In the genomic region with DNA sequence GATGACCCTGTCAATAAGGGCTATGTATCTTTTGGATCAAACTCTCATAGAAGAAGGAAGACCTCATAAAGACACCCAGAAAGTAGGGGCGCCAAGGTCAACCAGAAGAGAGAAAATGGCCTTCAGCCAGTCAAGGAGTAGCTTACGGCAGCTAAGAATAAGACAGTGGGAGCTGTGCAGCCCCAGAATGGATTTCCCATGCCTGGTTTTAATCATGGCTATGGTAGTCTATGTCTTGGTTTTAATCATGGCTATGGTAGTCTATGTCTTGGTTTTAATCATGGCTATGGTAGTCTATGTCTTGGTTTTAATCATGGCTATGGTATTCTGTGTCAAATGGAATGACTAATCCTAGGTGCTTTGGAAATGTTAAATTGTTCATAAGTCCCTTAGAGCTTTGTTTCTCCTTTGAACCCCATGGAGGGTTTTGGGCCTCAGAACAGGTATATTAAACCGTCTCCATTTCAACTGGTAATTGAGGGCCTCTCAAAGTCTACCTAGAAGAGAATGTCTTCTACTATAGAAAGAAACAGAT, we compare ENCODE assay signal across 16 cellular contexts.
DNase-seq lines count a peak whose midpoint lies in the region; ATAC-seq lines count a peak whose summit lies in the region.
"Had no signal": no experiment of that assay in that cellular context is flagged by ENCODE, and none has a peak within 500 bp of the region (broad histone marks: within the 10 kb centered on the region; RNA-seq: fewer than 3 reads in every experiment).

No MANE protein-coding gene starts in this region.

- ATAC-seq in activated CD4-positive, alpha-beta T cell treated with anti-CD3 and anti-CD28 coated beads for 36 hours: peak; percentile 79
- peak; percentile 75 to 97 for ATAC-seq in activated naive CD4-positive, alpha-beta T cell treated with anti-CD3 and anti-CD28 coated beads, Interleukin-2, amount 50 U/mL, for 72 hours
- ATAC-seq in activated T-helper 17 cell treated with anti-CD3 and anti-CD28 coated beads, Interleukin-2, amount 50 U/mL, for 72 hours (replicated peaks): peak; percentile 52
- ATAC-seq in stimulated activated effector memory CD8-positive, alpha-beta T cell treated with anti-CD3 and anti-CD28 coated beads, Interleukin-12 subunit alpha, Interleukin-12 subunit beta, amount 100 ng/mL, for 72 hours: peak; percentile 67
- ATAC-seq: A549, GM23338 had no signal

- no peaks in the 10 kb centered on the region for H3K9me3 Mint-ChIP-seq in activated CD4-positive, alpha-beta T cell treated with anti-CD3 and anti-CD28 coated beads for 36 hours (ENCODE audit: low read depth)
- H3K9me3 Mint-ChIP-seq in activated CD4-positive, alpha-beta T cell treated with anti-CD3 and anti-CD28 coated beads, Interleukin-2, amount 10 ng/mL, durations not matched to agents 7 days and 5 days: peaks cover 13% of the 10 kb centered on the region
- peaks cover 0 to 18% of the 10 kb centered on the region in 2 donors for H3K9me3 Mint-ChIP-seq in activated naive CD4-positive, alpha-beta T cell treated with anti-CD3 and anti-CD28 coated beads, Interleukin-2, amount 50 U/mL, for 72 hours
- H3K9me3 Mint-ChIP-seq in activated T-helper 17 cell treated with anti-CD3 and anti-CD28 coated beads, Interleukin-2, amount 50 U/mL, for 72 hours: no peaks in the 10 kb centered on the region
- H3K9me3 Mint-ChIP-seq in stimulated activated effector memory CD8-positive, alpha-beta T cell treated with anti-CD3 and anti-CD28 coated beads, Interleukin-12 subunit alpha, Interleukin-12 subunit beta, amount 100 ng/mL, for 72 hours: no peaks in the 10 kb centered on the region
- H3K9me3 Mint-ChIP-seq: CD4-positive, alpha-beta T cell; GM23338 had no signal

- peaks cover 6% of the 10 kb centered on the region for H3K36me3 Mint-ChIP-seq in activated CD4-positive, alpha-beta T cell treated with anti-CD3 and anti-CD28 coated beads for 36 hours (ENCODE audit: low read depth)
- peaks cover 40% of the 10 kb centered on the region for H3K36me3 Mint-ChIP-seq in activated CD4-positive, alpha-beta T cell treated with anti-CD3 and anti-CD28 coated beads, Interleukin-2, amount 10 ng/mL, durations not matched to agents 7 days and 5 days (ENCODE audit: low read depth)
- peaks cover 13 to 17% of the 10 kb centered on the region in 2 donors for H3K36me3 Mint-ChIP-seq in activated naive CD4-positive, alpha-beta T cell treated with anti-CD3 and anti-CD28 coated beads, Interleukin-2, amount 50 U/mL, for 72 hours
- H3K36me3 Mint-ChIP-seq in activated T-helper 17 cell treated with anti-CD3 and anti-CD28 coated beads, Interleukin-2, amount 50 U/mL, for 72 hours (ENCODE audit: low read depth): no peaks in the 10 kb centered on the region
- H3K36me3 Mint-ChIP-seq in stimulated activated effector memory CD8-positive, alpha-beta T cell treated with anti-CD3 and anti-CD28 coated beads, Interleukin-12 subunit alpha, Interleukin-12 subunit beta, amount 100 ng/mL, for 72 hours: no peaks in the 10 kb centered on the region

- H3K4me3 Mint-ChIP-seq in activated CD4-positive, alpha-beta T cell treated with anti-CD3 and anti-CD28 coated beads for 36 hours: no peak overlapping the region
- no peak overlapping the region for H3K4me3 Mint-ChIP-seq in activated CD4-positive, alpha-beta T cell treated with anti-CD3 and anti-CD28 coated beads, Interleukin-2, amount 10 ng/mL, durations not matched to agents 7 days and 5 days
- no peak overlapping the region for H3K4me3 Mint-ChIP-seq in activated T-helper 17 cell treated with anti-CD3 and anti-CD28 coated beads, Interleukin-2, amount 50 U/mL, for 72 hours
- no peak overlapping the region for H3K4me3 Mint-ChIP-seq in stimulated activated effector memory CD8-positive, alpha-beta T cell treated with anti-CD3 and anti-CD28 coated beads, Interleukin-12 subunit alpha, Interleukin-12 subunit beta, amount 100 ng/mL, for 72 hours
- H3K4me3 Mint-ChIP-seq: CD4-positive, alpha-beta T cell; GM23338 had no signal

- no peak overlapping the region for H3K27ac Mint-ChIP-seq in activated CD4-positive, alpha-beta T cell treated with anti-CD3 and anti-CD28 coated beads for 36 hours
- no peak overlapping the region for H3K27ac Mint-ChIP-seq in activated CD4-positive, alpha-beta T cell treated with anti-CD3 and anti-CD28 coated beads, Interleukin-2, amount 10 ng/mL, durations not matched to agents 7 days and 5 days
- no peak overlapping the region for H3K27ac Mint-ChIP-seq in activated naive CD4-positive, alpha-beta T cell treated with anti-CD3 and anti-CD28 coated beads, Interleukin-2, amount 50 U/mL, for 72 hours
- H3K27ac Mint-ChIP-seq in activated T-helper 17 cell treated with anti-CD3 and anti-CD28 coated beads, Interleukin-2, amount 50 U/mL, for 72 hours: no peak overlapping the region
- H3K27ac Mint-ChIP-seq in stimulated activated effector memory CD8-positive, alpha-beta T cell treated with anti-CD3 and anti-CD28 coated beads, Interleukin-12 subunit alpha, Interleukin-12 subunit beta, amount 100 ng/mL, for 72 hours: no peak overlapping the region
- H3K27ac Mint-ChIP-seq: CD4-positive, alpha-beta T cell; GM23338 had no signal

- CTCF ChIA-PET in activated CD4-positive, alpha-beta T cell treated with anti-CD3 and anti-CD28 coated beads for 36 hours (lab: Charles Lee): interaction anchor here (0.8 to 1.3 kb wide), 2 partner anchors 11 to 14 kb away, joined by 3 read pairs; no protein-coding TSS in a partner anchor
- CTCF ChIA-PET in activated CD4-positive, alpha-beta T cell treated with anti-CD3 and anti-CD28 coated beads, Interleukin-2, amount 10 ng/mL, durations not matched to agents 7 days and 5 days (lab: Charles Lee): interaction anchor here (1.5 kb wide), 2 partner anchors 10 to 38 kb away, joined by 3 read pairs; no protein-coding TSS in a partner anchor

- H3K27me3 Mint-ChIP-seq in activated CD4-positive, alpha-beta T cell treated with anti-CD3 and anti-CD28 coated beads for 36 hours: no peaks in the 10 kb centered on the region
- H3K27me3 Mint-ChIP-seq in activated CD4-positive, alpha-beta T cell treated with anti-CD3 and anti-CD28 coated beads, Interleukin-2, amount 10 ng/mL, durations not matched to agents 7 days and 5 days: no peaks in the 10 kb centered on the region
- H3K27me3 Mint-ChIP-seq in activated T-helper 17 cell treated with anti-CD3 and anti-CD28 coated beads, Interleukin-2, amount 50 U/mL, for 72 hours: no peaks in the 10 kb centered on the region
- H3K27me3 Mint-ChIP-seq: CD4-positive, alpha-beta T cell had no signal

- POLR2A ChIA-PET in activated CD4-positive, alpha-beta T cell treated with anti-CD3 and anti-CD28 coated beads for 36 hours (lab: Charles Lee): no interaction called here
- POLR2A ChIA-PET in activated CD4-positive, alpha-beta T cell treated with anti-CD3 and anti-CD28 coated beads, Interleukin-2, amount 10 ng/mL, durations not matched to agents 7 days and 5 days (lab: Charles Lee): no interaction called here

- intact Hi-C loops in activated CD4-positive, alpha-beta T cell treated with anti-CD3 and anti-CD28 coated beads for 36 hours (cut with DNase I, micrococcal nuclease): no loop called here

- DNase-seq in activated CD4-positive, alpha-beta T cell treated with anti-CD3 and anti-CD28 coated beads for 36 hours: peak; percentile 21
- no peak for DNase-seq in activated CD4-positive, alpha-beta T cell treated with anti-CD3 and anti-CD28 coated beads, Interleukin-2, amount 10 ng/mL, durations not matched to agents 7 days and 5 days
- peak in 1 of 2 donors; percentile 10 for DNase-seq in activated naive CD4-positive, alpha-beta T cell treated with anti-CD3 and anti-CD28 coated beads, Interleukin-2, amount 50 U/mL, for 72 hours (ENCODE audit: low spot score in 2 of 2)
- no peak for DNase-seq in activated naive CD4-positive, alpha-beta T cell treated with Interleukin-2 at 50 U/mL for 16 hours
- DNase-seq in stimulated activated effector memory CD8-positive, alpha-beta T cell treated with anti-CD3 and anti-CD28 coated beads, Interleukin-12 subunit alpha, Interleukin-12 subunit beta, amount 100 ng/mL, for 72 hours (ENCODE audit: low spot score in 2 of 2): no peak
- no peak for DNase-seq in NCI-H146 (lab: John Stamatoyannopoulos, UW)
- DNase-seq: AML-193; Caco-2; CD4-positive, alpha-beta T cell; DMS153; DMS79; GDM1; HCEC 1CT had no signal

- H3K4me1 Mint-ChIP-seq in activated CD4-positive, alpha-beta T cell treated with anti-CD3 and anti-CD28 coated beads for 36 hours: peaks cover 31% of the 10 kb centered on the region
- peaks cover 22% of the 10 kb centered on the region for H3K4me1 Mint-ChIP-seq in activated CD4-positive, alpha-beta T cell treated with anti-CD3 and anti-CD28 coated beads, Interleukin-2, amount 10 ng/mL, durations not matched to agents 7 days and 5 days
- H3K4me1 Mint-ChIP-seq in activated T-helper 17 cell treated with anti-CD3 and anti-CD28 coated beads, Interleukin-2, amount 50 U/mL, for 72 hours: peaks cover 8% of the 10 kb centered on the region
- H3K4me1 Mint-ChIP-seq in stimulated activated effector memory CD8-positive, alpha-beta T cell treated with anti-CD3 and anti-CD28 coated beads, Interleukin-12 subunit alpha, Interleukin-12 subunit beta, amount 100 ng/mL, for 72 hours: peaks cover 18% of the 10 kb centered on the region
